Comparison of ENCODE assay signal across 1 cellular context in genomic region chr9:22124263-22125011, GRCh38.
A peak's percentile ranks its signal among the peaks of the same experiment; 100 is the strongest.
TF ChIP-seq lines count a peak whose summit lies in the region.

No MANE protein-coding gene starts in this region.

TF ChIP-seq in HEK293, 187 proteins besides CTCF, POLR2A, EP300 and RAD21 (continued from another document and continues in another):
- peak; percentile 53; the same call in 1 of the 2 replicates for TF ChIP-seq PRDM10 (tag by site-specific recombination; IDR thresholded peaks at IDR 0.05)
- no peak for TF ChIP-seq ZFP41 (tag by site-specific recombination; IDR thresholded peaks at IDR 0.05; ENCODE audit: borderline replicate concordance)
- peak; percentile 69 for TF ChIP-seq IKZF3 (tag by site-specific recombination; IDR thresholded peaks at IDR 0.05)
- no peak for TF ChIP-seq SP3 (tag by site-specific recombination; IDR thresholded peaks at IDR 0.05)
- TF ChIP-seq ZNF623 (tag by site-specific recombination; IDR thresholded peaks at IDR 0.05), result no peak
- no peak for TF ChIP-seq ZNF560 (tag by site-specific recombination; IDR thresholded peaks at IDR 0.05; ENCODE audit: borderline replicate concordance)
- no peak for TF ChIP-seq ZNF776 (tag by site-specific recombination; IDR thresholded peaks at IDR 0.05; ENCODE audit: borderline replicate concordance)
- TF ChIP-seq GLI4 (tag by site-specific recombination; IDR thresholded peaks at IDR 0.05), result no peak
- TF ChIP-seq KLF1 (tag by site-specific recombination; IDR thresholded peaks at IDR 0.05), result no peak
- TF ChIP-seq ZBTB7A (tag by site-specific recombination; IDR thresholded peaks at IDR 0.05; ENCODE audit: low read depth), result no peak
- no peak for TF ChIP-seq ZNF529 (tag by site-specific recombination; IDR thresholded peaks at IDR 0.05; ENCODE audit: insufficient replicate concordance)
- no peak for TF ChIP-seq ZFHX2 (tag by site-specific recombination; conservative IDR thresholded peaks at IDR 0.05)
- no peak for TF ChIP-seq ZNF121 (tag by site-specific recombination; IDR thresholded peaks at IDR 0.05)
- peak; percentile 79 for TF ChIP-seq ZEB2 (tag by site-specific recombination; IDR thresholded peaks at IDR 0.05)
- TF ChIP-seq ZNF266 (tag by site-specific recombination; IDR thresholded peaks at IDR 0.05; ENCODE audit: low read depth), result no peak
- TF ChIP-seq REPIN1 (tag by site-specific recombination; IDR thresholded peaks at IDR 0.05; ENCODE audit: low read depth), result no peak
- peak; percentile 69 for TF ChIP-seq ZNF366 (tag by site-specific recombination; conservative IDR thresholded peaks at IDR 0.05)
- TF ChIP-seq ZNF48 (tag by site-specific recombination; IDR thresholded peaks at IDR 0.05), result no peak
- TF ChIP-seq ZBTB8A (tag by site-specific recombination; IDR thresholded peaks at IDR 0.05), result no peak
- no peak for TF ChIP-seq ZNF645 (tag by site-specific recombination; IDR thresholded peaks at IDR 0.05)
- 0 out of 2 replicates have a peak, but pooled peaks have one; percentile 38 for TF ChIP-seq ZSCAN16 (tag by site-specific recombination; IDR thresholded peaks at IDR 0.05)
- TF ChIP-seq ELK4 (IDR thresholded peaks at IDR 0.05; ENCODE audit: borderline replicate concordance, low read depth, low read length), result no peak
- TF ChIP-seq ZNF660 (tag by site-specific recombination; IDR thresholded peaks at IDR 0.05), result no peak
- no peak for TF ChIP-seq SCRT1 (tag by site-specific recombination; IDR thresholded peaks at IDR 0.05; ENCODE audit: borderline replicate concordance)
- peak; percentile 92 for TF ChIP-seq HOXD13 (CRISPR knock-in tag; IDR thresholded peaks at IDR 0.05; ENCODE audit: borderline replicate concordance)
- no peak for TF ChIP-seq ZNF747 (tag by site-specific recombination; IDR thresholded peaks at IDR 0.05)
- TF ChIP-seq ZNF311 (tag by site-specific recombination; IDR thresholded peaks at IDR 0.05; ENCODE audit: borderline replicate concordance), result no peak
- TF ChIP-seq SP7 (tag by site-specific recombination; IDR thresholded peaks at IDR 0.05), result peak; percentile 65; the same call in 1 of the 2 replicates
- no peak for TF ChIP-seq ZNF221 (tag by site-specific recombination; IDR thresholded peaks at IDR 0.05; ENCODE audit: borderline replicate concordance)
- no peak for TF ChIP-seq ZNF639 (tag by site-specific recombination; IDR thresholded peaks at IDR 0.05)
- TF ChIP-seq ZNF223 (tag by site-specific recombination; IDR thresholded peaks at IDR 0.05), result no peak
- no peak for TF ChIP-seq ZNF473 (tag by site-specific recombination; IDR thresholded peaks at IDR 0.05)
- TF ChIP-seq PRDM4 (tag by site-specific recombination; IDR thresholded peaks at IDR 0.05), result peak; percentile 64
- TF ChIP-seq ZNF658 (tag by site-specific recombination; IDR thresholded peaks at IDR 0.05), result no peak
- no peak for TF ChIP-seq ZNF214 (tag by site-specific recombination; IDR thresholded peaks at IDR 0.05; ENCODE audit: borderline replicate concordance)
- TF ChIP-seq ZNF2 (tag by site-specific recombination; IDR thresholded peaks at IDR 0.05), result 0 out of 2 replicates have a peak, but pooled peaks have one; percentile 38
- TF ChIP-seq ZNF843 (tag by site-specific recombination; IDR thresholded peaks at IDR 0.05), result peak; percentile 95
- no peak for TF ChIP-seq ZNF114 (tag by site-specific recombination; IDR thresholded peaks at IDR 0.05)
- TF ChIP-seq GLIS2 (tag by site-specific recombination; IDR thresholded peaks at IDR 0.05), result no peak
- TF ChIP-seq PRDM2 (tag by site-specific recombination; IDR thresholded peaks at IDR 0.05; ENCODE audit: borderline replicate concordance), result no peak
- no peak for TF ChIP-seq ZBTB11 (tag by site-specific recombination; conservative IDR thresholded peaks at IDR 0.05; ENCODE audit: low read depth)
